ENCODE assay signal across 8 cellular contexts in genomic region chr2:85852979-85853498, GRCh38. TPM values are rescaled to one million over a fixed set of nuclear protein-coding genes. Genes with fewer than 3 reads are reported as not detected.
DNase-seq lines count a peak whose midpoint lies in the region; ATAC-seq, FAIRE-seq and TF ChIP-seq lines count a peak whose summit lies in the region.

No MANE protein-coding gene starts in this region.

- H3K27me3 ChIP-seq in sigmoid colon = no peaks in the 10 kb centered on the region

- H3K4me1 Mint-ChIP-seq in T-helper 17 cell = peaks cover 50% of the 10 kb centered on the region
- H3K4me1 Mint-ChIP-seq in central memory CD8-positive, alpha-beta T cell = peaks cover 69% of the 10 kb centered on the region

- no peak for TF ChIP-seq EP300 in sigmoid colon (IDR thresholded peaks at IDR 0.05)

- 67 to 82% methylated on average over 11 of the region's 11 CpGs for WGBS in sigmoid colon, 2 donors

- H3K36me3 ChIP-seq in sigmoid colon = no peaks in the 10 kb centered on the region

- no peak for DNase-seq in GM12891 (ENCODE audit: insufficient read length, low spot score)
- DNase-seq in T-helper 17 cell = peak; percentile 36 to 57 (median 45)
- peak; percentile 52 to 87 for DNase-seq in central memory CD8-positive, alpha-beta T cell (ENCODE audit: low spot score in 2 of 2)
- no peak for DNase-seq in sigmoid colon
- DNase-seq in NCI-H2196 treated with DMSO at 0.1 percent for 48 hours (lab: John Stamatoyannopoulos, UW; ENCODE audit: unreplicated experiment) = no peak
- no peak for DNase-seq in GF-D8 (lab: John Stamatoyannopoulos, UW)
- no peak for DNase-seq in NCI-H345 (lab: John Stamatoyannopoulos, UW)

- no peaks in the 10 kb centered on the region for H3K27me3 Mint-ChIP-seq in T-helper 17 cell
- H3K27me3 Mint-ChIP-seq in central memory CD8-positive, alpha-beta T cell = no peaks in the 10 kb centered on the region

- TF ChIP-seq CTCF in sigmoid colon (IDR thresholded peaks at IDR 0.05) = no peak

- H3K9me3 ChIP-seq in T-helper 17 cell (ENCODE audit: control insufficient read depth, low read length, poor library complexity, severe bottlenecking) (no peaks in the 10 kb centered on the region), sigmoid colon (no peaks in the 10 kb centered on the region)

- H3K27ac ChIP-seq in sigmoid colon = peak overlapping the region; percentile 16 to 57 (median 50)

- peak; percentile 82 for FAIRE-seq in GM12891 (lab: Jason Lieb, UNC)

- H3K27ac Mint-ChIP-seq in T-helper 17 cell = peak overlapping the region; percentile 99
- H3K27ac Mint-ChIP-seq in central memory CD8-positive, alpha-beta T cell (ENCODE audit: low read depth) = peak overlapping the region; percentile 98

- peak overlapping the region; percentile 89 for H3K4me3 Mint-ChIP-seq in T-helper 17 cell
- peak overlapping the region; percentile 82 for H3K4me3 Mint-ChIP-seq in central memory CD8-positive, alpha-beta T cell

- H3K36me3 Mint-ChIP-seq in T-helper 17 cell (ENCODE audit: low read depth) = peaks cover 5% of the 10 kb centered on the region
- peaks cover 30% of the 10 kb centered on the region for H3K36me3 Mint-ChIP-seq in central memory CD8-positive, alpha-beta T cell (ENCODE audit: insufficient read depth)

- intact Hi-C loops in sigmoid colon (cut with DNase I) = no loop called here

- peaks cover 0 to 20% (median 13%) of the 10 kb centered on the region in 4 donors for H3K4me1 ChIP-seq in sigmoid colon

- TF ChIP-seq POLR2A in GM12891 (IDR thresholded peaks at IDR 0.05; ENCODE audit: low read depth, low read length) (no peak), sigmoid colon (IDR thresholded peaks at IDR 0.05) (no peak)

- peak; percentile 63 for ATAC-seq in HG02763 (IDR thresholded peaks at IDR 0.05; ENCODE audit: unreplicated experiment)
- peak; percentile 89 for ATAC-seq in T-helper 17 cell
- ATAC-seq in central memory CD8-positive, alpha-beta T cell (replicated peaks; ENCODE audit: extremely low read depth, poor library complexity, severe bottlenecking) = peak; percentile 95

- H3K4me3 ChIP-seq in sigmoid colon = no peak overlapping the region

- peaks cover 11% of the 10 kb centered on the region for H3K9me3 Mint-ChIP-seq in central memory CD8-positive, alpha-beta T cell

TF ChIP-seq in GM12891, 5 proteins besides CTCF, POLR2A, EP300 and RAD21:
- TF ChIP-seq PAX5 (IDR thresholded peaks at IDR 0.05; ENCODE audit: insufficient read depth, low read length, severe bottlenecking) = no peak
- no peak for TF ChIP-seq POLR2AphosphoS5 (IDR thresholded peaks at IDR 0.05; ENCODE audit: low read depth, low read length)
- peak; percentile 28; the same call in 1 of the 2 replicates for TF ChIP-seq POU2F2 (IDR thresholded peaks at IDR 0.05; ENCODE audit: low read depth, low read length)
- TF ChIP-seq TAF1 (IDR thresholded peaks at IDR 0.05; ENCODE audit: low read depth, low read length) = peak; percentile 30; the same call in 1 of the 2 replicates
- TF ChIP-seq SPI1 (IDR thresholded peaks at IDR 0.05; ENCODE audit: low read depth, low read length) = peak; percentile 66
TF ChIP-seq in GM12891: peak in this region for 3.

RNA-seq across cellular contexts. Expression of gene ST3GAL5, which starts 35.8 kb away (rescaled TPM):
- polyA plus RNA-seq in GM12891 (2012; ENCODE audit: low read depth, missing spikeins) = 3.6 TPM
- total RNA-seq in T-helper 17 cell = 10 to 100 TPM; 26.6 to 34.3 TPM
- 10 to 100 TPM; 16.1 to 24.2 (median 17.9) TPM for total RNA-seq in sigmoid colon
- 1 to 10 TPM; 2.8 to 9.7 (median 8.4) TPM for polyA plus RNA-seq in sigmoid colon

Comparison
In these comparisons a context has a peak if more than half of its experiments do, and no peak if none do; other contexts are left out.
1. DNase-seq: peak in T-helper 17 cell (3 of 3) and central memory CD8-positive, alpha-beta T cell (2 of 2); none in GM12891 (single experiment), sigmoid colon (single experiment), NCI-H2196 treated with DMSO at 0.1 percent for 48 hours (single experiment), GF-D8 (single experiment) and NCI-H345 (single experiment).
2. Peak in every context shown above with its lines, with median percentiles within 50 percentile points of each other: ATAC-seq.